1 cellular context compared by ENCODE assay signal in the genomic region with DNA sequence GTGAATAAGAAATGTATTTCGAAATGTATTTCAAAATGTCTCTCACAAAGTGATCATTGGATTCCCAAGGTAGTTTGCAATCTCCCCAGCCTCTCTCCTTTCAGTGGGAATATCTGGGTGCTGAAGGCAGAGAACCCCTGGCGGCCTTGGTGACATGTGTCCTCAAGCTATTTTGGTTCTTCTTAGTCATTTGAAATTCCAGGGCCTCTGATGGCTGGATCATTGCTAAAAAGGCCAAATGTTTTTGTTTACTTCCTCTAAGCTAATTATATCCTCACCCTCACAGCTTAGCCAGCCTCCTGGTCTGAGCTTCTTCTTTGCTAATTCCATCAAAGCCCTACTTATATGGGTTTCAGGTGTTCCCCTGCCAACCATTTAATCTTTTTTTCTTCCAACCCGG.
TF ChIP-seq lines count a peak whose summit lies in the region.

No MANE protein-coding gene starts in this region.

TF ChIP-seq in H1, 55 proteins besides CTCF, POLR2A, EP300 and RAD21 (continued from another document):
- TF ChIP-seq CBX8 (IDR thresholded peaks at IDR 0.05; ENCODE audit: borderline replicate concordance, low read depth, low read length) (no peak), KDM4A (IDR thresholded peaks at IDR 0.05; ENCODE audit: low read depth, low read length, severe bottlenecking) (no peak), TCF12 (IDR thresholded peaks at IDR 0.05; ENCODE audit: low read depth, low read length) (no peak), SP4 (IDR thresholded peaks at IDR 0.05; ENCODE audit: low read length) (no peak), CEBPB (IDR thresholded peaks at IDR 0.05; ENCODE audit: low read depth, low read length) (no peak)
